ENCODE assay signal across 13 cellular contexts in the genomic region with DNA sequence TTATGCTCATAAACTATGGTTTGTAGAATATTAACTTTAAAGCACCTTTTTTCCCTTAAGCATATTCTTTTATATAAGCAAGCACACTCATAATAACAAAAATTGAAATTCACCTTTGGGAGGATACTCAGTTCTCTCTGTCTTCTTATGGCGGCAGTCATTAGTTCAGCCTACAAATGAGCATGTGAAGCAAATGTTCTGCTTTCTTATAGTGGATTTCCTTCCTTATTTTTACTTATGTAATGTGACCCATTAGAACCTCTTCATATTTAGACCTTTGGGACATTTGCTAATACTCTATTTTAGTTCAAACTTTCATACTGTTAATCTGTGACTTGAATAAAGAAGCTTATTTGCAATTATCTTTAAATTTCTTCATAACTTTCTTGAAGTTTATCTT. TPM values are rescaled to one million over a fixed set of nuclear protein-coding genes. Genes with fewer than 3 reads are reported as not detected.
DNase-seq lines count a peak whose midpoint lies in the region; ATAC-seq and TF ChIP-seq lines count a peak whose summit lies in the region.
"Had no signal": no experiment of that assay in that cellular context is flagged by ENCODE, and none has a peak within 500 bp of the region (broad histone marks: within the 10 kb centered on the region; RNA-seq: fewer than 3 reads in every experiment).

A gene (minus strand): TSS at position 182 of the 400 bp plus-strand sequence. CDS start 21 bp downstream, at position 161.

- no peaks in the 10 kb centered on the region for H3K9me2 ChIP-seq in GM23248 (ENCODE audit: insufficient read depth)

- H3K27me3 ChIP-seq in GM23248 (replicated peaks; ENCODE audit: insufficient read depth) (no peaks in the 10 kb centered on the region), OCI-LY3 (ENCODE audit: low read depth, low read length) (no peaks in the 10 kb centered on the region), duodenal mucosa (ENCODE audit: control insufficient read depth in 1 of 2, insufficient read depth in 2 of 2, low read length in 2 of 2) (no peaks in the 10 kb centered on the region), parathyroid adenoma (ENCODE audit: control insufficient read depth, insufficient read depth, low read length) (no peaks in the 10 kb centered on the region)
- H3K27me3 ChIP-seq: hepatocyte had no signal

- H3K9ac ChIP-seq in GM23248 (peak within 1 kb of the TSS; percentile 30), OCI-LY3 (ENCODE audit: low read length) (no peak within 1 kb of the TSS), duodenal mucosa (ENCODE audit: low read depth in 1 of 2, low read length in 2 of 2) (no peak within 1 kb of the TSS), parathyroid adenoma (no peak within 1 kb of the TSS)

- H3K79me2 ChIP-seq in GM23248 (ENCODE audit: insufficient read depth) (no peaks in the 10 kb centered on the region), OCI-LY3 (ENCODE audit: low read length) (no peaks in the 10 kb centered on the region), parathyroid adenoma (no peaks in the 10 kb centered on the region)
- H3K79me2 ChIP-seq: hepatocyte had no signal

- H3K4me3 ChIP-seq in GM23248 (peak within 1 kb of the TSS; percentile 60), OCI-LY3 (ENCODE audit: low read length) (peak within 1 kb of the TSS; percentile 47), duodenal mucosa (ENCODE audit: low read depth in 1 of 2, low read length in 2 of 2) (peak within 1 kb of the TSS; percentile 3 to 5), parathyroid adenoma (ENCODE audit: low read depth, low read length) (no peak within 1 kb of the TSS)
- H3K4me3 ChIP-seq: hepatocyte had no signal

- DNase-seq in GM23248 (no peak), NCI-H1436 (lab: John Stamatoyannopoulos, UW) (no peak)
- DNase-seq in central memory CD4-positive, alpha-beta T cell: no peak
- DNase-seq: activated naive CD4-positive, alpha-beta T cell treated with Interleukin-2 at 50 U/mL for 16 hours; KBM-7 had no signal

- 97 to 100% methylated on average over 1 of the region's 1 CpG for WGBS in GM23248 (ENCODE audit: low coverage in 1 of 2, low lambda C conversion rate in 2 of 2, missing lambda C conversion rate in 2 of 2), 2 experiments

- H3K36me3 ChIP-seq in GM23248 (ENCODE audit: low read depth) (no peaks in the 10 kb centered on the region), OCI-LY3 (replicated peaks; ENCODE audit: low read depth, low read length) (no peaks in the 10 kb centered on the region), duodenal mucosa (ENCODE audit: control insufficient read depth in 1 of 2, insufficient read depth in 2 of 2, low read length in 2 of 2) (no peaks in the 10 kb centered on the region), parathyroid adenoma (ENCODE audit: control insufficient read depth, insufficient read depth, low read length) (no peaks in the 10 kb centered on the region)

- H3K9me3 ChIP-seq in GM23248 (ENCODE audit: low read depth) (no peaks in the 10 kb centered on the region), OCI-LY3 (ENCODE audit: insufficient read depth, low read length) (no peaks in the 10 kb centered on the region), duodenal mucosa (ENCODE audit: control insufficient read depth in 1 of 2, low read length in 2 of 2) (no peaks in the 10 kb centered on the region), parathyroid adenoma (ENCODE audit: control insufficient read depth, low read length) (no peaks in the 10 kb centered on the region)

- H3K4me1 ChIP-seq in GM23248 (ENCODE audit: insufficient read depth) (peaks cover 16% of the 10 kb centered on the region), OCI-LY3 (ENCODE audit: low read length) (peaks cover 42% of the 10 kb centered on the region), duodenal mucosa (ENCODE audit: control insufficient read depth in 1 of 2, insufficient read depth in 2 of 2, low read length in 2 of 2) (no peaks in the 10 kb centered on the region), parathyroid adenoma (peaks cover 3% of the 10 kb centered on the region)

- H2AFZ ChIP-seq in GM23248 (peak within 1 kb of the TSS; percentile 79), OCI-LY3 (ENCODE audit: low read depth, low read length) (peak within 1 kb of the TSS; percentile 45; the same call in 1 of the 2 replicates), parathyroid adenoma (peak within 1 kb of the TSS; percentile 10)
- H2AFZ ChIP-seq: hepatocyte had no signal

- H3K27ac ChIP-seq in GM23248 (peak within 1 kb of the TSS; percentile 41), OCI-LY3 (ENCODE audit: low read length) (no peak within 1 kb of the TSS), duodenal mucosa (ENCODE audit: low read depth, low read length) (no peak within 1 kb of the TSS), parathyroid adenoma (no peak within 1 kb of the TSS)
- H3K27ac ChIP-seq: hepatocyte had no signal

- TF ChIP-seq CTCF in OCI-LY3 (IDR thresholded peaks at IDR 0.05; ENCODE audit: low read depth, low read length) (no peak), parathyroid adenoma (IDR thresholded peaks at IDR 0.05) (no peak)

- no peak for ATAC-seq in HG03439 (IDR thresholded peaks at IDR 0.05; ENCODE audit: unreplicated experiment)
- ATAC-seq: activated CD4-positive, CD25-positive, alpha-beta regulatory T cell treated with anti-CD3 and anti-CD28 coated beads, Interleukin-2, amount 50 U/mL, for 24 hours had no signal

- H3K4me2 ChIP-seq in GM23248 (ENCODE audit: unreplicated experiment): peak within 1 kb of the TSS; percentile 63
- H3K4me2 ChIP-seq in OCI-LY3 (ENCODE audit: low read length): peak within 1 kb of the TSS; percentile 61
- no peak within 1 kb of the TSS for H3K4me2 ChIP-seq in parathyroid adenoma (ENCODE audit: low read length)
- H3K4me2 ChIP-seq: hepatocyte had no signal

- in situ Hi-C loops in GM23248 (cut with MboI): no loop called here

- H4K20me1 ChIP-seq in GM23248 (ENCODE audit: insufficient read depth): no peaks in the 10 kb centered on the region
- H4K20me1 ChIP-seq in OCI-LY3 (ENCODE audit: insufficient read depth, low read length): no peaks in the 10 kb centered on the region

- H3F3A ChIP-seq in GM23248 (ENCODE audit: insufficient read depth): peaks cover 19% of the 10 kb centered on the region

RNA-seq across cellular contexts. Expression of the gene that starts here (rescaled TPM):
- not detected in 2 replicates for total RNA-seq in GM23248 (2014; rRNA removed; shearing (Covaris generic))
- not detected in 2 replicates for polyA plus RNA-seq in GM23248 (2016; fragmentation: Nextera tagmentation; extraction: Ambion mirVana)
- total RNA-seq: hepatocyte, mesothelial cell of epicardium, RPMI7951 had no signal
- polyA plus RNA-seq: hepatocyte had no signal

Comparison
In these comparisons a context has a peak if more than half of its experiments do, and no peak if none do; other contexts are left out.
1. H2AFZ ChIP-seq: peak in every context shown above with its lines; median percentile 79 in GM23248; 45 in OCI-LY3; 10 in parathyroid adenoma.